Comparison of ENCODE assay signal across 10 cellular contexts in the genomic region with DNA sequence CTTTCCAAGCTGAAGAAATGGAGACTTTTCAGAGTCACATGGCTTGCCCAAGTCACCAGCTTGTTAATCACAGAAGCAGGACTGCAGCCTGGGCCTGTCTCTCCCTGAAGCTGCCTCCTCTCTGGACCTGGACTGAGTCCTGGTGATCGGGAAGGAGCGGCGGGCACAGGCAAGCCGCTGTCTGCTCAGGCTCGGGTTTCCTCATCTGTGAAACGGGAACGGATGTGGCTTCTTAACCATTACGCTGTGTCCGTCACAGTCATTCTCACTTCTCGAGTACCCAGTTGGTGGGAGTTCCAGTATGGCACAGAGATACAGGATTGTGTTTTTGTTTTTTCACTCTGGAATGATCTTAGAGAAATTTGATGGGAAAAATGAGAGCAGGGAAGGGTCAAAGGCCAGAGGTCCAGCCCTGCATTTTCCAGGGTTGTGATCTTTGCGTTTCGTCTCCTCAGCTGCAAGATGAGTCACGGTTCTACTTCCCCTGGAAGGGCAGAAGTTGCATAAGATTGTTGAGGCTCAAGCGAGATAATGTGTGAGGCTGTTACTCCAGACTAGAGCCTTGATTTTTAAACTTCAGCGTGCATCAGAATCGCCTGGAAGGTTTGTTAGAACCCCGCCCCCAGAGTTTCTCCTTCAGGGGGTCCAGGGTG. TPM values are rescaled to one million over a fixed set of nuclear protein-coding genes. Genes with fewer than 3 reads are reported as not detected.
DNase-seq lines count a peak whose midpoint lies in the region; ATAC-seq and TF ChIP-seq lines count a peak whose summit lies in the region.
"Had no signal": no experiment of that assay in that cellular context is flagged by ENCODE, and none has a peak within 500 bp of the region (broad histone marks: within the 10 kb centered on the region; RNA-seq: fewer than 3 reads in every experiment).

No MANE protein-coding gene starts in this region.

- H3K27me3 ChIP-seq in brain microvascular endothelial cell (replicated peaks) (no peaks in the 10 kb centered on the region), lung (ENCODE audit: control insufficient read depth, insufficient read depth) (no peaks in the 10 kb centered on the region)

- H3K4me3 ChIP-seq in AG10803 (ENCODE audit: low read length) (no peak overlapping the region), brain microvascular endothelial cell (ENCODE audit: low read depth, low read length) (no peak overlapping the region), lung (no peak overlapping the region)

- 26 to 65% methylated on average over 17 of the region's 17 CpGs for WGBS in lung, 2 donors

- TF ChIP-seq CTCF in AG10803 (conservative IDR thresholded peaks at IDR 0.05; ENCODE audit: low read length): no peak
- no peak for TF ChIP-seq CTCF in brain microvascular endothelial cell (IDR thresholded peaks at IDR 0.05; ENCODE audit: low read depth, low read length, missing control alignments)
- TF ChIP-seq CTCF in lung (IDR thresholded peaks at IDR 0.05; ENCODE audit: control extremely low read depth, extremely low read depth): no peak
- no peak for TF ChIP-seq CTCF in GM10266 (IDR thresholded peaks at IDR 0.05; ENCODE audit: control insufficient read depth, insufficient read depth, low read depth, missing control alignments)

- no peaks in the 10 kb centered on the region for H3K4me1 ChIP-seq in lung (ENCODE audit: control insufficient read depth in 2 of 2, insufficient read depth in 2 of 2, low read length in 2 of 2)

- H3K36me3 ChIP-seq in brain microvascular endothelial cell (replicated peaks): no peaks in the 10 kb centered on the region
- H3K36me3 ChIP-seq in lung (ENCODE audit: control insufficient read depth in 2 of 2, insufficient read depth in 2 of 2, low read length in 2 of 2): no peaks in the 10 kb centered on the region

- in situ Hi-C loops in brain microvascular endothelial cell (cut with HindIII; ENCODE audit: low pct_ligation_motif_present, low sequenced_read_pairs): loop anchor here (25.0 kb wide), 1 partner anchor 125 kb away; no protein-coding TSS in a partner anchor

- ATAC-seq in lung (ENCODE audit: insufficient read depth, low FRiP score) (peak; percentile 71), GM19395 (IDR thresholded peaks at IDR 0.05; ENCODE audit: unreplicated experiment) (no peak), GM21786 (IDR thresholded peaks at IDR 0.05; ENCODE audit: unreplicated experiment) (no peak)

- peak overlapping the region; percentile 66 for H3K27ac ChIP-seq in brain microvascular endothelial cell
- peak overlapping the region in 1 of 2 donors; percentile 62 for H3K27ac ChIP-seq in lung (ENCODE audit: low read depth in 1 of 2, low read length in 1 of 2)

- DNase-seq in AG10803 (ENCODE audit: low read depth): peak; percentile 28
- DNase-seq in M059J (ENCODE audit: low read depth): peak; percentile 62
- DNase-seq in brain microvascular endothelial cell: peak; percentile 55
- peak; percentile 51 for DNase-seq in lung (ENCODE audit: low spot score)
- no peak for DNase-seq in GM10266 (ENCODE audit: extremely low spot score)
- DNase-seq in LoVo (ENCODE audit: low spot score): no peak

- H3K9me3 ChIP-seq in lung (ENCODE audit: control insufficient read depth in 2 of 2, insufficient read depth in 1 of 2, low read length in 1 of 2): peaks cover 0 to 4% of the 10 kb centered on the region in 2 donors
- H3K9me3 ChIP-seq: Caco-2 had no signal

RNA-seq across cellular contexts. Expression of a gene that starts 7.6 kb away (rescaled TPM):
- total RNA-seq in M059J (2014; rRNA removed; shearing (Covaris generic)): 0.07 TPM in 1 of 2 replicates, not detected in the other
- total RNA-seq in lung: not detected
- under 1 TPM; 0.01 to 0.06 TPM for polyA plus RNA-seq in lung
- total RNA-seq: Caco-2 had no signal
- polyA plus RNA-seq: keratinocyte had no signal

Comparison
In these comparisons a context has a peak if more than half of its experiments do, and no peak if none do; other contexts are left out.
1. DNase-seq: peak in AG10803 (single experiment), M059J (single experiment), brain microvascular endothelial cell (single experiment) and lung (single experiment); none in GM10266 (single experiment) and LoVo (single experiment).